ENCODE assay signal across 7 cellular contexts in genomic region chr1:241724741-241725356, GRCh38.
"Had no signal": no experiment of that assay in that cellular context is flagged by ENCODE, and none has a peak within 500 bp of the region (broad histone marks: within the 10 kb centered on the region; RNA-seq: fewer than 3 reads in every experiment).

No MANE protein-coding gene starts in this region.

- H3K36me3 ChIP-seq: HAP-1 had no signal

- H2AFZ ChIP-seq: GM23248 had no signal

- H3K4me3 ChIP-seq: GM23248, HAP-1 had no signal

- H3K4me1 ChIP-seq: HAP-1 had no signal

- H3K27ac ChIP-seq: GM23248 had no signal

- H3K9ac ChIP-seq: GM23248 had no signal

- H3K9me3 ChIP-seq: HAP-1 had no signal

- DNase-seq: GM23248, GOT3, H7, IMR-90, KBM-7 had no signal

- ATAC-seq: HCT116 had no signal
